ENCODE assay signal across 31 cellular contexts in the genomic region with DNA sequence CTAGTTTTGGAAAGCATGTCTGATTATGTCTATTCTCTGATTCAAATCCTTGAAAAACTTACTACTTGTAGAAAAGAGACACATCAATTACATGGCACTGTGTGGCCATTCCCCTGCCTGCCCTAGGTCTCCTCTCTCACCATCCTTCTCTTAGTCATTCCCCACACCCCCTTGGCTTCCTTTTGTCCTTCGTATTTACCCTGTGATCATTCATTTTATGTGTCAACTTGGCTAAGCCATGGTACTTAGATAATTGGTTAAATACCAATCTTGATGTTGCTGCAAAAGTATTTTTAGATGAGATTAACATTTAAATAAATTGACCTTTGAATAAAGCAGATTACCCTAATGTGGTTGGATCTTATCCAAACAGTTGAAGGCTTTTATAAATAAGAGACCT.
"Had no signal": no experiment of that assay in that cellular context is flagged by ENCODE, and none has a peak within 500 bp of the region (broad histone marks: within the 10 kb centered on the region; RNA-seq: fewer than 3 reads in every experiment).

No MANE protein-coding gene starts in this region.

- DNase-seq: activated CD4-positive, alpha-beta memory T cell treated with anti-CD3 and anti-CD28 coated beads for 36 hours; activated CD4-positive, alpha-beta T cell treated with anti-CD3 and anti-CD28 coated beads for 4 hours; activated CD4-positive, alpha-beta T cell treated with anti-CD3 and anti-CD28 coated beads, Interleukin-2, amount 50 U/mL, for 1 hour; activated CD8-positive, alpha-beta memory T cell treated with anti-CD3 and anti-CD28 coated beads, Interleukin-2, amount 50 U/mL, for 4 hours; activated gamma-delta T cell treated with Interleukin-2 at 50 U/mL for 16 hours; activated naive CD4-positive, alpha-beta T cell treated with anti-CD3 and anti-CD28 coated beads for 36 hours; activated T-cell treated with anti-CD3 and anti-CD28 coated beads for 4 hours; activated T-cell treated with anti-CD3 and anti-CD28 coated beads, Interleukin-2, amount 50 U/mL, for 4 hours; caudate nucleus; cerebellar nuclear complex; Kasumi-1; KG1; MM.1S; MV-4-11; NCI-H1092; NCI-H1436 treated with DMSO at 0.1 percent for 48 hours; NCI-H1694 treated with DMSO at 0.1 percent for 48 hours; NCI-H2029; NCI-H446; NCI-H510A treated with DMSO at 0.1 percent for 48 hours; NCI-H526 treated with DMSO at 0.1 percent for 48 hours; Peyer's patch; SIG-M5; T1000 had no signal

- H3K4me1 ChIP-seq: adrenal gland, Peyer's patch had no signal

- H3K9me3 ChIP-seq: adrenal gland, Peyer's patch had no signal

- H3K27me3 ChIP-seq: adrenal gland, Peyer's patch had no signal

- H3K27me3 Mint-ChIP-seq: activated CD4-positive, alpha-beta memory T cell treated with anti-CD3 and anti-CD28 coated beads for 36 hours had no signal

- H3K36me3 ChIP-seq: adrenal gland, Peyer's patch had no signal

- H3K4me3 ChIP-seq: adrenal gland, Peyer's patch had no signal

- H3K4me1 Mint-ChIP-seq: brain had no signal

- H3K27ac ChIP-seq: adrenal gland, Peyer's patch, RWPE1 had no signal

- ATAC-seq: activated CD4-positive, CD25-positive, alpha-beta regulatory T cell treated with anti-CD3 and anti-CD28 coated beads, Interleukin-2, amount 50 U/mL, for 24 hours; activated naive CD4-positive, alpha-beta T cell treated with anti-CD3 and anti-CD28 coated beads, Interleukin-2, amount 50 U/mL, for 72 hours; activated T-cell treated with anti-CD3 and anti-CD28 coated beads, Interleukin-2, amount 50 U/mL, for 4 hours; Right ventricle myocardium inferior had no signal

- H3K36me3 Mint-ChIP-seq: activated CD4-positive, alpha-beta memory T cell treated with anti-CD3 and anti-CD28 coated beads for 36 hours; brain had no signal

- H3K4me3 Mint-ChIP-seq: activated CD4-positive, alpha-beta memory T cell treated with anti-CD3 and anti-CD28 coated beads for 36 hours; activated naive CD4-positive, alpha-beta T cell treated with anti-CD3 and anti-CD28 coated beads for 36 hours; activated T-cell treated with anti-CD3 and anti-CD28 coated beads, Interleukin-2, amount 50 U/mL, for 4 hours; activated T-helper 1 cell treated with anti-CD3 and anti-CD28 coated beads, Interleukin-12 subunit alpha, Interleukin-12 subunit beta, Interleukin-2, Interleukin-4 antibody, amounts not matched to agents 30 ng/mL and 10 ng/mL and 1 ng/mL, durations not matched to agents 14 hours and 24 hours and 36 hours; brain had no signal

- H3K27ac Mint-ChIP-seq: activated CD4-positive, alpha-beta memory T cell treated with anti-CD3 and anti-CD28 coated beads for 36 hours; activated naive CD4-positive, alpha-beta T cell treated with anti-CD3 and anti-CD28 coated beads for 36 hours; activated naive CD4-positive, alpha-beta T cell treated with anti-CD3 and anti-CD28 coated beads, Interleukin-2, amount 50 U/mL, for 72 hours; activated T-helper 1 cell treated with anti-CD3 and anti-CD28 coated beads, Interleukin-12 subunit alpha, Interleukin-12 subunit beta, Interleukin-2, Interleukin-4 antibody, amounts not matched to agents 30 ng/mL and 10 ng/mL and 1 ng/mL, durations not matched to agents 14 hours and 24 hours and 36 hours; brain had no signal
